ENCODE assay signal across 8 cellular contexts in the genomic region with DNA sequence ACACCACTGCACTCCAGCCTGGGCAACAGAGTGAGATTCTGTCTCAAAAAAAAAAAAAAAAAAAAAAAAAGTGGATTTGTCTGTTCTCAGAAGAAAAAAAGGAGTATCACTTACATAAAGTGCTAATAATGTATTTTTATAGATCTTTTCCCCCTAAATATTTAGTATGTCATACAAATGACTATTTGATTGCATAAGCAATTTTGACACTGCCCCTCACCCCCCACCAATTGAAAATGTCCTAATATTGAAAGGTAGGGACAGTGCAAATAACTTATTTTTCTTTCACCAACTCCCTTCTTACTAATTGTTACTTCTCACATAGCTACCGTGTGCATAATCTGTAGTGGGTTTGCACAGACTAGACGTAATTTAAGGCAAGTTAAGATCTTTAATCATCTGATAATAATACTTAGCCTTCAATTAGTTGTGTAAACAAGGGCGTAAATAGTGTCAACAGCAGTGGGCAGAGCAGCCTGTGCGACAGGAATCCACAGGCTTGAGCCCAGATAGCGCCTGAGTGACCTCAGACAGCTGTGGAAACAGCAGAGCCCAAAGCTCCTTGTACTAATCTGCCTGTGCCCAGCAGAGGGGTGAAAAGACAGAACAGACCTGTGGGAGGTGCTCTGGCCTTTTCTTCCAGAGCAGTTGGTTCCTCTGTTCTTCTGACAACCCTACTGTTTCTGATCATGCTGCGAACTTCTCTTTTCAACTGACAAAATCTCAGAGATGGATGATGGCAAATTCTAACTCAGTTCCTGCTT. TPM values are rescaled to one million over a fixed set of nuclear protein-coding genes. Genes with fewer than 3 reads are reported as not detected.
DNase-seq lines count a peak whose midpoint lies in the region; ATAC-seq and TF ChIP-seq lines count a peak whose summit lies in the region.

No MANE protein-coding gene starts in this region.

- peak; percentile 29 to 73 (median 58) for DNase-seq in CD8-positive, alpha-beta T cell
- DNase-seq in HT-29 (ENCODE audit: low spot score) (peak; percentile 85), Peyer's patch (peak; percentile 57 to 85 (median 59)), iPS-NIHi11 (ENCODE audit: low spot score) (peak; percentile 44), superior temporal gyrus (ENCODE audit: extremely low spot score) (no peak)
- peak; percentile 53 for DNase-seq in activated naive CD4-positive, alpha-beta T cell treated with anti-CD3 and anti-CD28 coated beads, Interleukin-2, amount 50 U/mL, for 16 hours
- DNase-seq in stimulated activated naive B cell treated with anti-CD40 and anti-IgM and Interleukin-4, amounts not matched to agents 10 μg/mL and 1 μg/mL and 100 μg/mL, for 72 hours = peak; percentile 57

- intact Hi-C loops in CD8-positive, alpha-beta T cell (cut with DNase I, micrococcal nuclease) = loop anchor here (1.0 to 5.0 kb wide), 7 partner anchors 46 to 567 kb away; no protein-coding TSS in a partner anchor

- no peaks in the 10 kb centered on the region for H3K9me3 Mint-ChIP-seq in CD8-positive, alpha-beta T cell
- no peaks in the 10 kb centered on the region for H3K9me3 Mint-ChIP-seq in stimulated activated naive B cell treated with anti-CD40 and anti-IgM and Interleukin-4, amounts not matched to agents 10 μg/mL and 1 μg/mL and 100 μg/mL, for 72 hours

- peaks cover 12% of the 10 kb centered on the region for H3K4me1 Mint-ChIP-seq in CD8-positive, alpha-beta T cell (ENCODE audit: low read depth)
- H3K4me1 Mint-ChIP-seq in stimulated activated naive B cell treated with anti-CD40 and anti-IgM and Interleukin-4, amounts not matched to agents 10 μg/mL and 1 μg/mL and 100 μg/mL, for 72 hours = peaks cover 29 to 59% of the 10 kb centered on the region in 2 donors

- TF ChIP-seq CTCF in CD8-positive, alpha-beta T cell (IDR thresholded peaks at IDR 0.05) = peak; percentile 73
- TF ChIP-seq CTCF in Peyer's patch (IDR thresholded peaks at IDR 0.05) = peak; percentile 15 to 73 (median 62)

- H3K27me3 Mint-ChIP-seq in CD8-positive, alpha-beta T cell (ENCODE audit: low read depth) = peaks cover 6% of the 10 kb centered on the region
- H3K27me3 Mint-ChIP-seq in stimulated activated naive B cell treated with anti-CD40 and anti-IgM and Interleukin-4, amounts not matched to agents 10 μg/mL and 1 μg/mL and 100 μg/mL, for 72 hours = no peaks in the 10 kb centered on the region

- no peak overlapping the region for H3K27ac Mint-ChIP-seq in CD8-positive, alpha-beta T cell
- H3K27ac Mint-ChIP-seq in stimulated activated naive B cell treated with anti-CD40 and anti-IgM and Interleukin-4, amounts not matched to agents 10 μg/mL and 1 μg/mL and 100 μg/mL, for 72 hours = peak overlapping the region; percentile 33

- peaks cover 5% of the 10 kb centered on the region for H3K4me1 ChIP-seq in CD8-positive, alpha-beta T cell (ENCODE audit: insufficient read depth, low read length)
- peaks cover 0 to 4% (median 0%) of the 10 kb centered on the region in 4 donors for H3K4me1 ChIP-seq in Peyer's patch

- no peak overlapping the region for H3K27ac ChIP-seq in CD8-positive, alpha-beta T cell (ENCODE audit: low read depth, low read length)
- H3K27ac ChIP-seq in Peyer's patch = no peak overlapping the region

- no peaks in the 10 kb centered on the region for H3K36me3 ChIP-seq in CD8-positive, alpha-beta T cell (ENCODE audit: insufficient read depth, low read length)
- H3K36me3 ChIP-seq in Peyer's patch = no peaks in the 10 kb centered on the region

- peaks cover 3% of the 10 kb centered on the region for H3K36me3 Mint-ChIP-seq in CD8-positive, alpha-beta T cell
- peaks cover 5 to 7% of the 10 kb centered on the region in 2 donors for H3K36me3 Mint-ChIP-seq in stimulated activated naive B cell treated with anti-CD40 and anti-IgM and Interleukin-4, amounts not matched to agents 10 μg/mL and 1 μg/mL and 100 μg/mL, for 72 hours

- no peaks in the 10 kb centered on the region for H3K27me3 ChIP-seq in CD8-positive, alpha-beta T cell (ENCODE audit: insufficient read depth, low read length)
- no peaks in the 10 kb centered on the region for H3K27me3 ChIP-seq in Peyer's patch

- CTCF ChIA-PET in CD8-positive, alpha-beta T cell (lab: Charles Lee) = interaction anchor here (0.6 to 9.6 kb wide), 27 partner anchors 9 to 572 kb away, joined by 3 to 217 read pairs (median 5); no protein-coding TSS in a partner anchor

- no peak overlapping the region for H3K4me3 Mint-ChIP-seq in CD8-positive, alpha-beta T cell
- peak overlapping the region in 1 of 2 donors; percentile 19 for H3K4me3 Mint-ChIP-seq in stimulated activated naive B cell treated with anti-CD40 and anti-IgM and Interleukin-4, amounts not matched to agents 10 μg/mL and 1 μg/mL and 100 μg/mL, for 72 hours

- TF ChIP-seq POLR2A in Peyer's patch (IDR thresholded peaks at IDR 0.05) = no peak

- no peaks in the 10 kb centered on the region for H3K9me3 ChIP-seq in CD8-positive, alpha-beta T cell (ENCODE audit: low read length)
- H3K9me3 ChIP-seq in Peyer's patch = no peaks in the 10 kb centered on the region

- H3K4me3 ChIP-seq in CD8-positive, alpha-beta T cell (ENCODE audit: low read depth, low read length) = no peak overlapping the region
- no peak overlapping the region for H3K4me3 ChIP-seq in Peyer's patch

- POLR2A ChIA-PET in CD8-positive, alpha-beta T cell (lab: Charles Lee) = interaction anchor here (0.8 to 2.8 kb wide), 3 partner anchors 21 to 66 kb away, joined by 3 to 11 read pairs (median 10); no protein-coding TSS in a partner anchor

- ATAC-seq in CD8-positive, alpha-beta T cell = peak; percentile 45
- ATAC-seq in GM18868 (IDR thresholded peaks at IDR 0.05; ENCODE audit: unreplicated experiment) = peak; percentile 33
- ATAC-seq in stimulated activated naive B cell treated with anti-CD40 and anti-IgM and Interleukin-4, amounts not matched to agents 10 μg/mL and 1 μg/mL and 100 μg/mL, for 72 hours (replicated peaks) = peak; percentile 54 to 60

RNA-seq across cellular contexts. Expression of gene IER5, which starts 4.5 kb away (rescaled TPM):
- 10 to 100 TPM; 74.7 to 76.6 TPM for total RNA-seq in CD8-positive, alpha-beta T cell
- total RNA-seq in HT-29 (2014; rRNA removed; shearing (Covaris generic)) = 53.3 and 53.7 TPM in 2 replicates
- 10 to 100 TPM in 1 of 4 donors, 1 to 10 TPM in 3; 6.3 to 10.7 (median 8.2) TPM for total RNA-seq in Peyer's patch

RNA-seq across cellular contexts. Expression of gene MR1, which starts 50.2 kb away (rescaled TPM):
- 10 to 100 TPM; 15.4 to 16.0 TPM for total RNA-seq in CD8-positive, alpha-beta T cell
- 0.74 and 1.5 TPM in 2 replicates for total RNA-seq in HT-29 (2014; rRNA removed; shearing (Covaris generic))
- total RNA-seq in Peyer's patch = 1 to 10 TPM; 4.0 to 9.7 (median 6.0) TPM
